In genomic region chr5:59756373-59757035, GRCh38 we compare ENCODE assay signal across 25 cellular contexts.
DNase-seq lines count a peak whose midpoint lies in the region; ATAC-seq, FAIRE-seq and TF ChIP-seq lines count a peak whose summit lies in the region.
"Had no signal": no experiment of that assay in that cellular context is flagged by ENCODE, and none has a peak within 500 bp of the region (broad histone marks: within the 10 kb centered on the region; RNA-seq: fewer than 3 reads in every experiment).

No MANE protein-coding gene starts in this region.

- H3K79me2 ChIP-seq in HepG2 (ENCODE audit: insufficient read depth, low read length) = no peaks in the 10 kb centered on the region
- H3K79me2 ChIP-seq: parathyroid adenoma had no signal

- H3K27me3 ChIP-seq in HepG2 (ENCODE audit: control insufficient read depth in 1 of 2, insufficient read depth in 2 of 2, low read length in 2 of 2) = no peaks in the 10 kb centered on the region; a peak in 1 of 5 replicates
- H3K27me3 ChIP-seq: BLaER1, right atrium auricular region, spleen, upper lobe of left lung had no signal

- in situ Hi-C loops in ACHN (cut with HindIII; ENCODE audit: low pct_ligation_motif_present, low pct_unique_long_range_greater_than_20kb, low sequenced_read_pairs) (no loop called here), HepG2 (cut with HindIII; ENCODE audit: extremely low pct_ligation_motif_present, low pct_unique_long_range_greater_than_20kb) (no loop called here)

- no peak overlapping the region for H3K4me3 ChIP-seq in HepG2 (replicated peaks in 1 of 3; ENCODE audit: insufficient read depth in 1 of 3, low read depth in 2 of 3, low read length in 3 of 3)
- H3K4me3 ChIP-seq: BLaER1, lung, right atrium auricular region, spleen, upper lobe of left lung had no signal

- H3K4me2 ChIP-seq in HepG2 (ENCODE audit: low read depth, low read length) = peak overlapping the region; percentile 1; the same call in 1 of the 2 replicates
- H3K4me2 ChIP-seq: BLaER1 had no signal

- peaks cover 49% of the 10 kb centered on the region for H3K4me1 ChIP-seq in HepG2 (ENCODE audit: insufficient read depth, low read length)
- H3K4me1 ChIP-seq: BLaER1, parathyroid adenoma, right atrium auricular region, upper lobe of left lung had no signal

- TF ChIP-seq EP300 in HepG2 (IDR thresholded peaks at IDR 0.05; ENCODE audit: low read depth in 2 of 2, low read length in 2 of 2) = peak; percentile 48 to 78; a peak in 2 of 4 replicates
- no peak for TF ChIP-seq EP300 in HepG2 (CRISPR knock-in tag; IDR thresholded peaks at IDR 0.05; ENCODE audit: borderline replicate concordance)

- H4K20me1 ChIP-seq in HepG2 (ENCODE audit: insufficient read depth, low read length) = no peaks in the 10 kb centered on the region
- H4K20me1 ChIP-seq: BLaER1 had no signal

- FAIRE-seq in HepG2 (lab: Jason Lieb, UNC) = peak; percentile 12
- FAIRE-seq: endothelial cell of umbilical vein had no signal

- no TSS peak for BruUV-seq in HepG2 (replicated peaks; lab: Mats Ljungman, UMichigan)

- no peak for TF ChIP-seq POLR2A in HepG2 (IDR thresholded peaks at IDR 0.05; ENCODE audit: insufficient read depth in 1 of 2, low read depth in 2 of 2, low read length in 2 of 2)

- no peak overlapping the region for H2AFZ ChIP-seq in HepG2 (ENCODE audit: low read length)
- H2AFZ ChIP-seq: parathyroid adenoma had no signal

- no peaks in the 10 kb centered on the region for H3K9me3 ChIP-seq in HepG2 (ENCODE audit: low read length)
- H3K9me3 ChIP-seq: BLaER1, right atrium auricular region, spleen, upper lobe of left lung had no signal

- DNase-seq in ACHN (peak; percentile 78), HT1080 (ENCODE audit: low read depth) (peak; percentile 53), amniotic epithelial cell (ENCODE audit: low read depth) (peak; percentile 29), HepG2 (ENCODE audit: low spot score) (peak; percentile 75), DMS153 (lab: John Stamatoyannopoulos, UW) (no peak)
- DNase-seq in activated T-cell treated with anti-CD3 and anti-CD28 coated beads, Interleukin-2, amount 50 U/mL, for 1 hour = no peak
- DNase-seq in central memory CD4-positive, alpha-beta T cell = no peak
- DNase-seq: activated CD4-positive, alpha-beta T cell treated with anti-CD3 and anti-CD28 coated beads for 36 hours; activated CD8-positive, alpha-beta memory T cell treated with anti-CD3 and anti-CD28 coated beads for 24 hours; activated gamma-delta T cell; HFFc6; islet precursor cell; NCI-H1092 treated with DMSO at 0.1 percent for 48 hours; NCI-H187 treated with DMSO at 0.1 percent for 48 hours; NCI-H226; NCI-H774; spleen; upper lobe of left lung had no signal

- intact Hi-C loops in HepG2 (cut with micrococcal nuclease; ENCODE audit: unreplicated experiment) = no loop called here

- peak overlapping the region; percentile 22 for H3K27ac ChIP-seq in HepG2 (ENCODE audit: extremely low read length, insufficient read depth, low read length)
- H3K27ac ChIP-seq: BLaER1, HL-60, parathyroid adenoma, right atrium auricular region, spleen, upper lobe of left lung had no signal

- CTCF ChIA-PET in HepG2 (lab: Yijun Ruan, JAX; ENCODE audit: low intra/inter-chr PET ratio, low total read pairs) = no interaction called here

- TF ChIP-seq CTCF in HepG2 (CRISPR knock-in tag; IDR thresholded peaks at IDR 0.05) = no peak

- 52% methylated on average over 7 of the region's 7 CpGs for WGBS in HepG2 (ENCODE audit: low lambda C conversion rate)

- no peaks in the 10 kb centered on the region for H3K36me3 ChIP-seq in HepG2 (replicated peaks in 1 of 2; ENCODE audit: control insufficient read depth in 1 of 2, insufficient read depth in 2 of 2, low read length in 2 of 2)
- H3K36me3 ChIP-seq: BLaER1, right atrium auricular region, spleen, upper lobe of left lung had no signal

- no peak overlapping the region for H3K9ac ChIP-seq in HepG2 (ENCODE audit: insufficient read depth, low read depth, low read length)
- H3K9ac ChIP-seq: BLaER1, parathyroid adenoma had no signal

- POLR2A ChIA-PET in HepG2 (lab: Yijun Ruan, JAX) = no interaction called here

- no peak for TF ChIP-seq RAD21 in HepG2 (CRISPR knock-in tag; IDR thresholded peaks at IDR 0.05)

- peak; percentile 66 for ATAC-seq in HepG2
- no peak for ATAC-seq in HG03280 (IDR thresholded peaks at IDR 0.05; ENCODE audit: unreplicated experiment)
- ATAC-seq: activated CD4-positive, alpha-beta T cell treated with anti-CD3 and anti-CD28 coated beads for 36 hours had no signal

TF ChIP-seq in HepG2, 621 proteins besides CTCF, POLR2A, EP300 and RAD21 (continues in another document):
- TF ChIP-seq ZBTB8A (CRISPR knock-in tag; IDR thresholded peaks at IDR 0.05; ENCODE audit: borderline replicate concordance, low read depth) (no peak), PRDM10 (CRISPR knock-in tag; IDR thresholded peaks at IDR 0.05; ENCODE audit: low read depth) (peak; percentile 87), ZNF124 (CRISPR knock-in tag; IDR thresholded peaks at IDR 0.05) (no peak), SATB2 (CRISPR knock-in tag; IDR thresholded peaks at IDR 0.05) (no peak), STAG1 (CRISPR knock-in tag; IDR thresholded peaks at IDR 0.05) (no peak), ZNF331 (CRISPR knock-in tag; IDR thresholded peaks at IDR 0.05) (no peak), ZNF678 (CRISPR knock-in tag; IDR thresholded peaks at IDR 0.05) (no peak), BCL3 (CRISPR knock-in tag; IDR thresholded peaks at IDR 0.05) (no peak), XBP1 (CRISPR knock-in tag; IDR thresholded peaks at IDR 0.05) (no peak), ZNF644 (CRISPR knock-in tag; IDR thresholded peaks at IDR 0.05; ENCODE audit: low read depth) (0 out of 2 replicates have a peak, but pooled peaks have one; percentile 43), FOSL2 (CRISPR knock-in tag; IDR thresholded peaks at IDR 0.05) (peak; percentile 77), HNRNPUL1 (IDR thresholded peaks at IDR 0.05; ENCODE audit: low read depth, low read length) (0 out of 2 replicates have a peak, but pooled peaks have one; percentile 21), HNF4G (IDR thresholded peaks at IDR 0.05; ENCODE audit: borderline replicate concordance, low read depth, low read length) (peak; percentile 75), HNF4G (CRISPR knock-in tag; IDR thresholded peaks at IDR 0.05; ENCODE audit: borderline replicate concordance, low read depth) (no peak), PAWR (CRISPR knock-in tag; IDR thresholded peaks at IDR 0.05; ENCODE audit: borderline replicate concordance) (no peak), ZNF724P (CRISPR knock-in tag; IDR thresholded peaks at IDR 0.05; ENCODE audit: borderline replicate concordance) (no peak)
- TF ChIP-seq, protein P1, sequence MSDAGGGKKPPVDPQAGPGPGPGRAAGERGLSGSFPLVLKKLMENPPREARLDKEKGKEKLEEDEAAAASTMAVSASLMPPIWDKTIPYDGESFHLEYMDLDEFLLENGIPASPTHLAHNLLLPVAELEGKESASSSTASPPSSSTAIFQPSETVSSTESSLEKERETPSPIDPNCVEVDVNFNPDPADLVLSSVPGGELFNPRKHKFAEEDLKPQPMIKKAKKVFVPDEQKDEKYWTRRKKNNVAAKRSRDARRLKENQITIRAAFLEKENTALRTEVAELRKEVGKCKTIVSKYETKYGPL (CRISPR knock-in tag; IDR thresholded peaks at IDR 0.05) = no peak
- TF ChIP-seq, protein P2, sequence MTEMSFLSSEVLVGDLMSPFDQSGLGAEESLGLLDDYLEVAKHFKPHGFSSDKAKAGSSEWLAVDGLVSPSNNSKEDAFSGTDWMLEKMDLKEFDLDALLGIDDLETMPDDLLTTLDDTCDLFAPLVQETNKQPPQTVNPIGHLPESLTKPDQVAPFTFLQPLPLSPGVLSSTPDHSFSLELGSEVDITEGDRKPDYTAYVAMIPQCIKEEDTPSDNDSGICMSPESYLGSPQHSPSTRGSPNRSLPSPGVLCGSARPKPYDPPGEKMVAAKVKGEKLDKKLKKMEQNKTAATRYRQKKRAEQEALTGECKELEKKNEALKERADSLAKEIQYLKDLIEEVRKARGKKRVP (CRISPR knock-in tag; IDR thresholded peaks at IDR 0.05) = peak in 1 of 2 experiments; percentile 19; a peak in 1 of 4 replicates

Comparison
In these comparisons a context has a peak if more than half of its experiments do, and no peak if none do; other contexts are left out.
1. DNase-seq: peak in ACHN (single experiment), HT1080 (single experiment), amniotic epithelial cell (single experiment) and HepG2 (single experiment); none in activated T-cell treated with anti-CD3 and anti-CD28 coated beads, Interleukin-2, amount 50 U/mL, for 1 hour (single experiment), central memory CD4-positive, alpha-beta T cell (single experiment) and DMS153 (single experiment).